ENCODE assay signal across 8 cellular contexts in the genomic region with DNA sequence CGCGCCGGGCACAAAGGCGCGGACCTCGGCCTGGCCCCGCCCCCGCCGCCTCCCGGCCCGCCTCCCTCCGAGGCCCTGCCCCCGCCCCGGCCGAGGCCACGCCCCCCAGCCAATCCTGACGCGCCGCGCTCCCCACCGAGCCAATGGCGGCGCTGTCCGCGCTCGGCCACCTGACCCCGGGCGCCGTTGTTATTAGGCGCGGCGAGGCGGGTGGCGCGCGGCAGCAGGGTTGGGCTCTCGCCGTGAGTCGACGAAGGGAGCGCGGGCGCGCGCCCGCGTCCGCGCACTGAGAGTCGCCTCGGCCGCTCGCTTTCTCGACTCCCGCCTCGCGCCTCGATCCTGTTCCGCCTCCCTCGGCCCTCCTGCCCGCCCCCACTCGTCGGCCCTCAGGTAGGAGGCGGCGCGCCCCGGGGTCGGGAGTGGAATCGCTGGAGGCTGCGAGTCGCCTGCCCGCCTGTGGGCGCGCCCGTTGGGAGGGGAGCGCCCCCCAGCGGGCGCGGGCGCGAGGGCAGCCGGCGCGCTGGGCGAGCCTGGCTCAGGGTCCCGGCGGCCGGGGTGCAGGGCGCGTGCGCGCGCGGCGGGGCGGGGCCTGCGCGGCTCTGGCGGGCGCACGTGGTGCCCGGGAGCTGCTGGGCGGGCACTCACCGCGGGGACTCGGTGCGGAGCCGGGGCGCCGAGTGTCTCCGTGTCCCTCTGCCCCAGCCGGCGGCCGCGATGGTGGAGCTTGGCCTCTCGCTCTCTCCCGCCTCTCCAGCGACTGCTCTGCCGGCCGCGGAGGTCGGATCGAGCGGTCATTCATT. TPM values are rescaled to one million over a fixed set of nuclear protein-coding genes. Genes with fewer than 3 reads are reported as not detected.
DNase-seq lines count a peak whose midpoint lies in the region; ATAC-seq and TF ChIP-seq lines count a peak whose summit lies in the region.

No MANE protein-coding gene starts in this region.

- no peaks in the 10 kb centered on the region for H3K9me3 ChIP-seq in RWPE2 (ENCODE audit: severe bottlenecking)

- no peaks in the 10 kb centered on the region for H3K4me1 ChIP-seq in RWPE2 (ENCODE audit: insufficient read depth, poor library complexity, severe bottlenecking)

- H3K27ac Mint-ChIP-seq in chondrocyte (ENCODE audit: unreplicated experiment), result no peak overlapping the region

- peak; percentile 70 for TF ChIP-seq CTCF in RWPE2 (IDR thresholded peaks at IDR 0.05; ENCODE audit: poor library complexity, severe bottlenecking)
- peak; percentile 67 for TF ChIP-seq CTCF in chondrocyte (IDR thresholded peaks at IDR 0.05)

- H3K27ac ChIP-seq in RWPE2 (ENCODE audit: poor library complexity, severe bottlenecking), result no peak overlapping the region

- H3K36me3 ChIP-seq in RWPE2 (ENCODE audit: low read depth), result no peaks in the 10 kb centered on the region

- no peaks in the 10 kb centered on the region for H3K9me3 Mint-ChIP-seq in chondrocyte (ENCODE audit: low read depth)

- DNase-seq in D341Med (ENCODE audit: low spot score), result peak; percentile 99
- peak; percentile 84 for DNase-seq in RWPE2 (ENCODE audit: low spot score)
- no peak for DNase-seq in chondrocyte (ENCODE audit: low spot score)
- DNase-seq in kidney tubule cell (ENCODE audit: low spot score), result peak; percentile 59
- peak; percentile 66 to 73 for DNase-seq in stimulated activated CD4-positive, alpha-beta T cell treated with anti-CD3 and anti-CD28 coated beads, Interleukin-15, amount 100 ng/mL, for 48 hours (ENCODE audit: low read depth in 2 of 2)

- ATAC-seq in GM19467 (IDR thresholded peaks at IDR 0.05; ENCODE audit: unreplicated experiment) (peak; percentile 75), HG03571 (IDR thresholded peaks at IDR 0.05; ENCODE audit: unreplicated experiment) (peak; percentile 48), RWPE2 (ENCODE audit: low read depth) (peak; percentile 90), GM18873 (IDR thresholded peaks at IDR 0.05; ENCODE audit: low FRiP score, unreplicated experiment) (no peak)

- H3K4me3 ChIP-seq in RWPE2 (ENCODE audit: severe bottlenecking), result peak overlapping the region; percentile 38

- H3K4me3 Mint-ChIP-seq in chondrocyte (ENCODE audit: unreplicated experiment), result peak overlapping the region; percentile 61

- H3K27me3 ChIP-seq in RWPE2 (ENCODE audit: insufficient read depth, poor library complexity, severe bottlenecking), result peaks cover 93% of the 10 kb centered on the region

- H3K36me3 Mint-ChIP-seq in chondrocyte (ENCODE audit: low read depth), result peaks cover 3% of the 10 kb centered on the region

- H3K4me1 Mint-ChIP-seq in chondrocyte (ENCODE audit: low read depth), result peaks cover 13% of the 10 kb centered on the region

- H3K27me3 Mint-ChIP-seq in chondrocyte (ENCODE audit: low read depth), result peaks cover 71% of the 10 kb centered on the region

RNA-seq across cellular contexts. Expression of gene CBLN1, which starts 0.4 kb away (rescaled TPM):
- total RNA-seq in chondrocyte, result not detected in 3 replicates
